11 cellular contexts compared by ENCODE assay signal in the genomic region with DNA sequence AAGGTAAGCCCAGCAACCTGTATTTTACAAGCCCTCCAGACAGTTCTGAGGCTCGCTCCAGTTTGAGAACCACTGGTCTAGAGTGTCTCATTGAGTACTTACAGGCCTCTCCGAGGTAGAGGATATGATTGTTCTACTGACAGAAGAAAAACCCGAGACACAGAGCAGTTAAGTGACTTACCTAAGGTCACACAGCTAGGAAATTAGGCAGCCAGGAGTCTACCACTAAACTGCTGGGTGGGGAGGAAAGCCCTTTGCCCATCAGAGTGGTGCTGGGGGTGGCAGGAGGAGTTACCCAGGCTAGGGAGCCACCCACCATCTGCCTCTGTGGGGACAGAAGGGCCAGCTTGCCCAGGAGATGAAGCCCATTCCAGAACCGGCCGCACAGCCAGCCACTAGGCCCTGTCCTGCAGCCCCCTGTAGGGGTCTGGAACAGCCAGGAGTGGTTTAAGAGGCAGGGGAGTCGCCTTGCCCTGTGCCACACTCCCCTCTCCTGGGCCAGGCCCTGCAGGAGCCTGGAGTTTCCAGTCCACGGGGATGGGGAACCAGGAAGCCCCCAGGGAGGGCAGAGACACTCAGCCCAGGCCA. TPM values are rescaled to one million over a fixed set of nuclear protein-coding genes. Genes with fewer than 3 reads are reported as not detected.
DNase-seq lines count a peak whose midpoint lies in the region; ATAC-seq and TF ChIP-seq lines count a peak whose summit lies in the region.
"Had no signal": no experiment of that assay in that cellular context is flagged by ENCODE, and none has a peak within 500 bp of the region (broad histone marks: within the 10 kb centered on the region; RNA-seq: fewer than 3 reads in every experiment).

No MANE protein-coding gene starts in this region.

- H3K4me3 Mint-ChIP-seq in activated T-cell treated with anti-CD3 and anti-CD28 coated beads, Interleukin-2, amount 50 U/mL, for 24 hours = peak overlapping the region; percentile 64
- no peak overlapping the region for H3K4me3 Mint-ChIP-seq in WTC11
- H3K4me3 Mint-ChIP-seq in stimulated activated naive B cell treated with anti-CD40 and anti-IgM and Interleukin-4, amounts not matched to agents 10 μg/mL and 1 μg/mL and 100 μg/mL, for 72 hours = peak overlapping the region in 1 of 2 donors; percentile 48

- CTCF ChIA-PET in WTC11 (lab: Charles Lee) = interaction anchor here (0.6 to 4.3 kb wide), 6 partner anchors 10 to 200 kb away, joined by 3 to 49 read pairs (median 8); a partner anchor contains a TSS

- no peaks in the 10 kb centered on the region for H3K27me3 ChIP-seq in layer of hippocampus (ENCODE audit: control insufficient read depth, insufficient read depth, low read length)

- H3K36me3 Mint-ChIP-seq in activated T-cell treated with anti-CD3 and anti-CD28 coated beads, Interleukin-2, amount 50 U/mL, for 24 hours (ENCODE audit: low read depth) = no peaks in the 10 kb centered on the region
- no peaks in the 10 kb centered on the region for H3K36me3 Mint-ChIP-seq in WTC11
- H3K36me3 Mint-ChIP-seq in stimulated activated naive B cell treated with anti-CD40 and anti-IgM and Interleukin-4, amounts not matched to agents 10 μg/mL and 1 μg/mL and 100 μg/mL, for 72 hours = no peaks in the 10 kb centered on the region

- no peak for TF ChIP-seq CTCF in WTC11 (IDR thresholded peaks at IDR 0.05)

- DNase-seq in activated T-cell treated with anti-CD3 and anti-CD28 coated beads, Interleukin-2, amount 50 U/mL, for 24 hours = no peak
- no peak for DNase-seq in activated T-cell treated with anti-CD3 and anti-CD28 coated beads, Interleukin-2, amount 50 U/mL, for 1 hour
- DNase-seq in WTC11 (ENCODE audit: low spot score) (no peak), HuH-7.5 (ENCODE audit: low spot score) (no peak), NCI-H128 (lab: John Stamatoyannopoulos, UW; ENCODE audit: unreplicated experiment) (no peak)
- DNase-seq in stimulated activated naive B cell treated with anti-CD40 and anti-IgM and Interleukin-4, amounts not matched to agents 10 μg/mL and 1 μg/mL and 100 μg/mL, for 72 hours = peak; percentile 9
- DNase-seq: trophoblast cell had no signal

- no peak overlapping the region for H3K27ac Mint-ChIP-seq in activated T-cell treated with anti-CD3 and anti-CD28 coated beads, Interleukin-2, amount 50 U/mL, for 24 hours
- no peak overlapping the region for H3K27ac Mint-ChIP-seq in WTC11
- H3K27ac Mint-ChIP-seq in stimulated activated naive B cell treated with anti-CD40 and anti-IgM and Interleukin-4, amounts not matched to agents 10 μg/mL and 1 μg/mL and 100 μg/mL, for 72 hours = peak overlapping the region; percentile 82

- peaks cover 2% of the 10 kb centered on the region for H3K27me3 Mint-ChIP-seq in activated T-cell treated with anti-CD3 and anti-CD28 coated beads, Interleukin-2, amount 50 U/mL, for 24 hours
- no peaks in the 10 kb centered on the region; the same call in 1 of the 2 replicates for H3K27me3 Mint-ChIP-seq in WTC11 (ENCODE audit: low read depth)
- peaks cover under 1 to 6% of the 10 kb centered on the region in 2 donors for H3K27me3 Mint-ChIP-seq in stimulated activated naive B cell treated with anti-CD40 and anti-IgM and Interleukin-4, amounts not matched to agents 10 μg/mL and 1 μg/mL and 100 μg/mL, for 72 hours

- peak overlapping the region; percentile 38 for H3K27ac ChIP-seq in layer of hippocampus (ENCODE audit: low read depth, low read length)

- H3K4me1 Mint-ChIP-seq in activated T-cell treated with anti-CD3 and anti-CD28 coated beads, Interleukin-2, amount 50 U/mL, for 24 hours (ENCODE audit: low read depth) = peaks cover 37% of the 10 kb centered on the region
- peaks cover 19% of the 10 kb centered on the region for H3K4me1 Mint-ChIP-seq in WTC11
- H3K4me1 Mint-ChIP-seq in stimulated activated naive B cell treated with anti-CD40 and anti-IgM and Interleukin-4, amounts not matched to agents 10 μg/mL and 1 μg/mL and 100 μg/mL, for 72 hours = peaks cover 24 to 43% of the 10 kb centered on the region in 2 donors

- peaks cover 2% of the 10 kb centered on the region for H3K9me3 Mint-ChIP-seq in activated T-cell treated with anti-CD3 and anti-CD28 coated beads, Interleukin-2, amount 50 U/mL, for 24 hours
- no peaks in the 10 kb centered on the region for H3K9me3 Mint-ChIP-seq in WTC11
- H3K9me3 Mint-ChIP-seq in stimulated activated naive B cell treated with anti-CD40 and anti-IgM and Interleukin-4, amounts not matched to agents 10 μg/mL and 1 μg/mL and 100 μg/mL, for 72 hours = no peaks in the 10 kb centered on the region

- POLR2A ChIA-PET in WTC11 (lab: Charles Lee) = interaction anchor here (0.9 kb wide), 1 partner anchor 9 kb away, joined by 3 read pairs; no protein-coding TSS in a partner anchor

- ATAC-seq in WTC11 (peak; percentile 51), HG02885 (IDR thresholded peaks at IDR 0.05; ENCODE audit: poor library complexity, unreplicated experiment) (no peak)
- ATAC-seq in stimulated activated naive B cell treated with anti-CD40 and anti-IgM and Interleukin-4, amounts not matched to agents 10 μg/mL and 1 μg/mL and 100 μg/mL, for 72 hours (replicated peaks) = peak in 1 of 2 donors; percentile 5

TF ChIP-seq in WTC11, 78 proteins besides CTCF, POLR2A, EP300 and RAD21:
- TF ChIP-seq ZNF317 (CRISPR knock-in tag; IDR thresholded peaks at IDR 0.05; ENCODE audit: borderline replicate concordance, low read depth) (no peak), GABPB1 (CRISPR knock-in tag; IDR thresholded peaks at IDR 0.05) (no peak), OVOL2 (CRISPR knock-in tag; IDR thresholded peaks at IDR 0.05; ENCODE audit: borderline replicate concordance) (no peak), ESRRA (CRISPR knock-in tag; IDR thresholded peaks at IDR 0.05; ENCODE audit: borderline replicate concordance) (no peak), SMAD4 (CRISPR knock-in tag; IDR thresholded peaks at IDR 0.05) (no peak), TP53 (CRISPR knock-in tag; IDR thresholded peaks at IDR 0.05) (no peak)
- TF ChIP-seq, protein P1, sequence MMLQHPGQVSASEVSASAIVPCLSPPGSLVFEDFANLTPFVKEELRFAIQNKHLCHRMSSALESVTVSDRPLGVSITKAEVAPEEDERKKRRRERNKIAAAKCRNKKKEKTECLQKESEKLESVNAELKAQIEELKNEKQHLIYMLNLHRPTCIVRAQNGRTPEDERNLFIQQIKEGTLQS (CRISPR knock-in tag; conservative IDR thresholded peaks at IDR 0.05) = no peak
- TF ChIP-seq, protein P2, sequence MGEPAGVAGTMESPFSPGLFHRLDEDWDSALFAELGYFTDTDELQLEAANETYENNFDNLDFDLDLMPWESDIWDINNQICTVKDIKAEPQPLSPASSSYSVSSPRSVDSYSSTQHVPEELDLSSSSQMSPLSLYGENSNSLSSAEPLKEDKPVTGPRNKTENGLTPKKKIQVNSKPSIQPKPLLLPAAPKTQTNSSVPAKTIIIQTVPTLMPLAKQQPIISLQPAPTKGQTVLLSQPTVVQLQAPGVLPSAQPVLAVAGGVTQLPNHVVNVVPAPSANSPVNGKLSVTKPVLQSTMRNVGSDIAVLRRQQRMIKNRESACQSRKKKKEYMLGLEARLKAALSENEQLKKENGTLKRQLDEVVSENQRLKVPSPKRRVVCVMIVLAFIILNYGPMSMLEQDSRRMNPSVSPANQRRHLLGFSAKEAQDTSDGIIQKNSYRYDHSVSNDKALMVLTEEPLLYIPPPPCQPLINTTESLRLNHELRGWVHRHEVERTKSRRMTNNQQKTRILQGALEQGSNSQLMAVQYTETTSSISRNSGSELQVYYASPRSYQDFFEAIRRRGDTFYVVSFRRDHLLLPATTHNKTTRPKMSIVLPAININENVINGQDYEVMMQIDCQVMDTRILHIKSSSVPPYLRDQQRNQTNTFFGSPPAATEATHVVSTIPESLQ (CRISPR knock-in tag; IDR thresholded peaks at IDR 0.05) = no peak
- TF ChIP-seq, protein P3, sequence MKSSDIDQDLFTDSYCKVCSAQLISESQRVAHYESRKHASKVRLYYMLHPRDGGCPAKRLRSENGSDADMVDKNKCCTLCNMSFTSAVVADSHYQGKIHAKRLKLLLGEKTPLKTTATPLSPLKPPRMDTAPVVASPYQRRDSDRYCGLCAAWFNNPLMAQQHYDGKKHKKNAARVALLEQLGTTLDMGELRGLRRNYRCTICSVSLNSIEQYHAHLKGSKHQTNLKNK (CRISPR knock-in tag; IDR thresholded peaks at IDR 0.05) = no peak
- TF ChIP-seq, protein P4, sequence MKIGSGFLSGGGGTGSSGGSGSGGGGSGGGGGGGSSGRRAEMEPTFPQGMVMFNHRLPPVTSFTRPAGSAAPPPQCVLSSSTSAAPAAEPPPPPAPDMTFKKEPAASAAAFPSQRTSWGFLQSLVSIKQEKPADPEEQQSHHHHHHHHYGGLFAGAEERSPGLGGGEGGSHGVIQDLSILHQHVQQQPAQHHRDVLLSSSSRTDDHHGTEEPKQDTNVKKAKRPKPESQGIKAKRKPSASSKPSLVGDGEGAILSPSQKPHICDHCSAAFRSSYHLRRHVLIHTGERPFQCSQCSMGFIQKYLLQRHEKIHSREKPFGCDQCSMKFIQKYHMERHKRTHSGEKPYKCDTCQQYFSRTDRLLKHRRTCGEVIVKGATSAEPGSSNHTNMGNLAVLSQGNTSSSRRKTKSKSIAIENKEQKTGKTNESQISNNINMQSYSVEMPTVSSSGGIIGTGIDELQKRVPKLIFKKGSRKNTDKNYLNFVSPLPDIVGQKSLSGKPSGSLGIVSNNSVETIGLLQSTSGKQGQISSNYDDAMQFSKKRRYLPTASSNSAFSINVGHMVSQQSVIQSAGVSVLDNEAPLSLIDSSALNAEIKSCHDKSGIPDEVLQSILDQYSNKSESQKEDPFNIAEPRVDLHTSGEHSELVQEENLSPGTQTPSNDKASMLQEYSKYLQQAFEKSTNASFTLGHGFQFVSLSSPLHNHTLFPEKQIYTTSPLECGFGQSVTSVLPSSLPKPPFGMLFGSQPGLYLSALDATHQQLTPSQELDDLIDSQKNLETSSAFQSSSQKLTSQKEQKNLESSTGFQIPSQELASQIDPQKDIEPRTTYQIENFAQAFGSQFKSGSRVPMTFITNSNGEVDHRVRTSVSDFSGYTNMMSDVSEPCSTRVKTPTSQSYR (CRISPR knock-in tag; IDR thresholded peaks at IDR 0.05) = no peak

RNA-seq across cellular contexts. Expression of a gene that starts 0.7 kb away (rescaled TPM):
- total RNA-seq in WTC11 (2021) = 2.5 to 4.1 TPM (median 3.4 TPM) in 3 replicates
- total RNA-seq: Daoy, M059J had no signal

RNA-seq across cellular contexts. Expression of a gene that starts 8.2 kb away (rescaled TPM):
- total RNA-seq in WTC11 (2021) = 19.8 to 24.2 TPM (median 21.1 TPM) in 3 replicates
- total RNA-seq: M059J had no signal

RNA-seq across cellular contexts. Expression of a gene that starts 22.4 kb away (rescaled TPM):
- 9.7 to 12.2 TPM (median 10.2 TPM) in 3 replicates for total RNA-seq in WTC11 (2021)

RNA-seq across cellular contexts. Expression of a gene that starts 36.8 kb away (rescaled TPM):
- total RNA-seq in WTC11 (2021) = 5.2 to 7.3 TPM (median 7.2 TPM) in 3 replicates

RNA-seq across cellular contexts. Expression of a gene that starts 37.5 kb away (rescaled TPM):
- 2.4 to 3.1 TPM (median 2.7 TPM) in 3 replicates for total RNA-seq in WTC11 (2021)
- total RNA-seq: Daoy had no signal
